ENCODE assay signal across 8 cellular contexts in the genomic region with DNA sequence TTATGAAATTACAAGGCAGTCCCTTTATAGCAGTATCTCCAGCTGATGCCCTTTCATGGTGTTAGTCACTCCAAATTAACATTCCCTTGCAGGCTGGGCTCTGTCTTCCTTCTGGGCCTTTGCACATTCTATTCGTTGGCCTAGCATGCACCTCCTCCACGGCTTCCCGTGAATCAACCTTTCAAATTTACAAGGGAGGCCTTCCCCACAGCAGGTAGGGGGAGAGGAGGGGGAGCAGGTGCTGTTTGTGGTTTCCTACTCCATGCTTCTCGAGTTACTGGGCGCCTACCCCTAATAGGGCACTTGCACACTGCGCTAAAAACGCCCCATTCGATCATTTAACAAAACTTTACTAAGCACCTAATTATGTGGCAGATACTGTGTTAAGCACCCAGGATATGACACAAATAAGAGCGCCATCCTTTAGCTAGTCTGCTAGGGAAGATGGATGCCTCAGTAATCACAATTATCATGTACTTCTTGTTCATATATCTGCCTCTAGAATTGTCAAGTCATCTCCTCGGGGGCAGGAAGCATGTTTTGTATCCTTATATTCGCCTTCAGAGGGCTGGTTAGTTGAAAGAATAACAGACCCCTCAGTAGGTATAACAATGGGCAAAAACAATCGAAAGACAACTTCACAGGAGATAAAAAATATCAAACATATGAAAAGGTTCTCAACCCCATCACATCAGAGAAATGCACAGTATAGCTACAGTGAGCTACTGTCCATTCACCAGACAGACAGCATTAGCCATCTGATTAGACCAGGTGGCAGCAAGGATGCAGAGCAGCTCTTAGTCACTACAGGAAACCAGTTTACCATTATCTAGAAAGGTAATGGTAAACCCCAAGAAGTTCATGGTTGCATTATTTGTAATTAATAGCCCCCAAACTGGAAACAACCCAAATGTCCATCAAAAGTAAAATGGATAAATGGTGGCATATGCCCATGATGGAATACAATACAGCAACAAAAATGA.
DNase-seq lines count a peak whose midpoint lies in the region; ATAC-seq and TF ChIP-seq lines count a peak whose summit lies in the region.

No MANE protein-coding gene starts in this region.

- H3K27ac ChIP-seq in C4-2B = peak overlapping the region; percentile 92

- TF ChIP-seq CTCF in C4-2B (conservative IDR thresholded peaks at IDR 0.05) = no peak

- no peak for ATAC-seq in GM18858 (IDR thresholded peaks at IDR 0.05; ENCODE audit: unreplicated experiment)

- DNase-seq in LoVo (ENCODE audit: low spot score) (peak; percentile 39), fibroblast of peridontal ligament (ENCODE audit: extremely low read depth) (peak; percentile 25), NCI-H128 (lab: John Stamatoyannopoulos, UW; ENCODE audit: unreplicated experiment) (no peak), NCI-H345 (lab: John Stamatoyannopoulos, UW) (no peak)
- peak; percentile 54 to 67 for DNase-seq in activated CD4-positive, alpha-beta T cell treated with anti-CD3 and anti-CD28 coated beads, Interleukin-2, amount 50 U/mL, for 48 hours
- DNase-seq in stimulated activated CD4-positive, alpha-beta T cell treated with anti-CD3 and anti-CD28 coated beads, Interleukin-1b, Interleukin-23, amount 100 ng/mL, for 4 hours (ENCODE audit: low read depth in 2 of 2) = peak; percentile 40 to 48

Comparison
In these comparisons a context has a peak if more than half of its experiments do, and no peak if none do; other contexts are left out.
1. DNase-seq: peak in LoVo (single experiment), activated CD4-positive, alpha-beta T cell treated with anti-CD3 and anti-CD28 coated beads, Interleukin-2, amount 50 U/mL, for 48 hours (2 of 2), fibroblast of peridontal ligament (single experiment) and stimulated activated CD4-positive, alpha-beta T cell treated with anti-CD3 and anti-CD28 coated beads, Interleukin-1b, Interleukin-23, amount 100 ng/mL, for 4 hours (2 of 2); none in NCI-H128 (single experiment) and NCI-H345 (single experiment).